In genomic region chr4:39527296-39528055, GRCh38 we compare ENCODE assay signal across 8 cellular contexts. TPM values are rescaled to one million over a fixed set of nuclear protein-coding genes. Genes with fewer than 3 reads are reported as not detected.
A peak's percentile ranks its signal among the peaks of the same experiment; 100 is the strongest.
DNase-seq lines count a peak whose midpoint lies in the region; ATAC-seq, FAIRE-seq and TF ChIP-seq lines count a peak whose summit lies in the region.

UGDH (minus strand) TSS chr4:39527439; CDS start chr4:39521512, 5,927 bp downstream.

- peaks cover 9% of the 10 kb centered on the region for H3K4me1 ChIP-seq in keratinocyte (ENCODE audit: control insufficient read depth, extremely low read depth, insufficient read depth, low read length)

- peaks cover 2% of the 10 kb centered on the region for H3K9me3 ChIP-seq in keratinocyte (ENCODE audit: control insufficient read depth, low read depth, low read length)

- peaks cover 36% of the 10 kb centered on the region for H3K79me2 ChIP-seq in keratinocyte (ENCODE audit: control insufficient read depth, insufficient read depth, low read length)

- dilution Hi-C loops in keratinocyte (cut with MboI; ENCODE audit: extremely low pct_ligation_motif_present, low sequenced_read_pairs) = no loop called here

- ATAC-seq in GM19043 (IDR thresholded peaks at IDR 0.05; ENCODE audit: low read depth, unreplicated experiment) = peak; percentile 95
- ATAC-seq in HG03378 (IDR thresholded peaks at IDR 0.05; ENCODE audit: unreplicated experiment) = peak; percentile 88

- TF ChIP-seq CTCF in keratinocyte (optimal IDR thresholded peaks at IDR 0.05 in 1 of 3, IDR thresholded peaks at IDR 0.05 in 1 of 3, conservative IDR thresholded peaks at IDR 0.05 in 1 of 3; ENCODE audit: extremely low read depth in 1 of 3, insufficient read depth in 2 of 3, low read length in 3 of 3) = no peak

- peaks cover 0 to 2% of the 10 kb centered on the region in 2 experiments for H3K36me3 ChIP-seq in keratinocyte (ENCODE audit: control insufficient read depth in 2 of 2, extremely low read depth in 1 of 2, insufficient read depth in 2 of 2, low read length in 2 of 2)

- no peaks in the 10 kb centered on the region for H4K20me1 ChIP-seq in keratinocyte (ENCODE audit: control insufficient read depth, extremely low read depth, insufficient read depth, low read length)

- no peak for FAIRE-seq in keratinocyte (lab: Jason Lieb, UNC)

- H3K27ac ChIP-seq in keratinocyte (ENCODE audit: control insufficient read depth, insufficient read depth, low read length) = peak within 1 kb of the TSS; percentile 90

- H3K9me1 ChIP-seq in keratinocyte (ENCODE audit: control insufficient read depth, extremely low read depth, insufficient read depth, low read length) = no peaks in the 10 kb centered on the region

- peak within 1 kb of the TSS; percentile 93 for H3K9ac ChIP-seq in keratinocyte (ENCODE audit: control insufficient read depth, extremely low read depth, insufficient read depth, low read length)

- no peaks in the 10 kb centered on the region for H3K27me3 ChIP-seq in keratinocyte (ENCODE audit: control insufficient read depth, extremely low read depth, insufficient read depth, low read length)

- peak within 1 kb of the TSS; percentile 97 for H3K4me2 ChIP-seq in keratinocyte (ENCODE audit: control insufficient read depth, extremely low read depth, insufficient read depth, low read depth, low read length)

- H3K4me3 ChIP-seq in keratinocyte (ENCODE audit: control insufficient read depth in 2 of 3, extremely low read depth in 1 of 3, insufficient read depth in 2 of 3, low read depth in 1 of 3, low read length in 3 of 3) = peak within 1 kb of the TSS; percentile 86 to 99 (median 97)

- peak; percentile 88 to 94 for DNase-seq in AML-193 (lab: John Stamatoyannopoulos, UW)
- peak; percentile 98 for DNase-seq in NCI-H460 (ENCODE audit: extremely low read depth, low read depth)
- DNase-seq in activated CD4-positive, CD25-positive, alpha-beta regulatory T cell treated with anti-CD3 and anti-CD28 coated beads, Interleukin-2, amount 50 U/mL, for 72 hours = peak; percentile 95
- peak; percentile 91 to 94 for DNase-seq in cerebellar nuclear complex (lab: John Stamatoyannopoulos, UW)
- peak; percentile 58 for DNase-seq in keratinocyte (ENCODE audit: low read depth, low spot score)
- DNase-seq in stimulated activated CD4-positive, alpha-beta T cell treated with anti-CD3 and anti-CD28 coated beads, Interleukin-15, amount 100 ng/mL, for 1 hour (ENCODE audit: low read depth in 1 of 2, low spot score in 1 of 2) = peak; percentile 81 to 90

- peak within 1 kb of the TSS; percentile 96 for H2AFZ ChIP-seq in keratinocyte (ENCODE audit: control insufficient read depth, low read length)

RNA-seq across cellular contexts. Expression of gene UGDH, which starts in this region (rescaled TPM):
- 358 and 406 TPM in 2 replicates for total RNA-seq in NCI-H460 (2014; rRNA removed; shearing (Covaris generic))
- polyA plus RNA-seq in NCI-H460 (2014; cell fraction: nucleus; rRNA removed) = 160 and 203 TPM in 2 replicates
- 23.5 to 39.4 TPM (median 33.0 TPM) in 3 replicates for polyA plus RNA-seq in keratinocyte
- 20.2 TPM for polyA plus RNA-seq in keratinocyte (2011; ENCODE audit: low read depth)
- 26.6 and 38.1 TPM in 2 replicates for polyA plus RNA-seq in keratinocyte (2011; cell fraction: cytosol; rRNA removed)
- polyA plus RNA-seq in keratinocyte (2011; cell fraction: nucleus; rRNA removed) = 24.2 and 30.3 TPM in 2 replicates
- polyA plus RNA-seq in keratinocyte (2012; ENCODE audit: low replicate concordance) = 13.5 and 30.1 TPM in 2 replicates
- 7.0 to 31.5 TPM (median 19.3 TPM) in 3 replicates for polyA minus RNA-seq in keratinocyte
- polyA minus RNA-seq in keratinocyte (2011; cell fraction: cytosol; rRNA and poly(A)+ RNA removed) = 44.9 TPM
- 9.3 and 28.9 TPM in 2 replicates for polyA minus RNA-seq in keratinocyte (2011; cell fraction: nucleus; rRNA and poly(A)+ RNA removed)

Comparison
In these comparisons a context has a peak if more than half of its experiments do, and no peak if none do; other contexts are left out.
1. Peak in every context shown above with its lines: DNase-seq, ATAC-seq, H3K4me3 ChIP-seq and H3K27ac ChIP-seq.